Comparison of ENCODE assay signal across 21 cellular contexts in the genomic region with DNA sequence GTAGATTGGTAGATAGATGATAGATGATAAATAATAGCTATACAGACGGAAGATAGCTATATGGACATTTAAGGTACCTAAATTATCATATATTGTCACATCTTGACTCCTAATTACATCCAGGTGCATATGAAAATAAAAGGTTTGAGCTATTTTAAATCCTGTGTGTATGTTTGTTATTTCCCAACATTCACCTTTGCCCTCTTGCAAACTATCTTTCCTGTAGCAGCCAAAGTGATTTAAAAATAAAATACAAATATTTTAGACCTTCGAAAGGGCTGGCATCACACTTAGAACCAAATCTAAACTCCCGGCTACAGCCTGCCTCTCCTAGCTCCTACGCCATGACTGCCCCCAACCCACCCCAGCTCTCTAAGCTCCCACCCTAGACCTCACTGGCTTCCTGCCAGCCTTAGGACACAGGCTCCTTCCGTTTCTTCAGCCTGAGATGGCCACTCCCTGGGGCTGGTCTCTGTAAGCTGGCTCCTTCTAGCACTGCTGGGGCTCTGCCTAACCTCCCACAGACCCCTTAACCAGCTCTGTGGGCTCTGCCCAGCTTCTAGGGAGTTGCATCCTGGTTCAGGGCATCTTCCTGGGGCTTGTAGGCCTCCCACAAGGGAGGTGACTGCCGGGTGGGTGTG.
DNase-seq lines count a peak whose midpoint lies in the region; ATAC-seq and TF ChIP-seq lines count a peak whose summit lies in the region.
"Had no signal": no experiment of that assay in that cellular context is flagged by ENCODE, and none has a peak within 500 bp of the region (broad histone marks: within the 10 kb centered on the region; RNA-seq: fewer than 3 reads in every experiment).

No MANE protein-coding gene starts in this region.

- peak in 1 of 3 donors; percentile 52 for DNase-seq in right cardiac atrium
- DNase-seq in Right ventricle myocardium inferior (ENCODE audit: missing footprints): no peak
- DNase-seq in fibroblast of villous mesenchyme (ENCODE audit: low read depth): peak; percentile 83
- no peak for DNase-seq in sigmoid colon
- no peak for DNase-seq in DMS79 (lab: John Stamatoyannopoulos, UW)
- no peak for DNase-seq in NCI-H2171 (lab: John Stamatoyannopoulos, UW)
- no peak for DNase-seq in activated CD8-positive, alpha-beta T cell treated with anti-CD3 and anti-CD28 coated beads for 36 hours
- DNase-seq: activated CD4-positive, alpha-beta memory T cell treated with anti-CD3 and anti-CD28 coated beads, Interleukin-2, amount 10 ng/mL, durations not matched to agents 7 days and 5 days; activated naive CD4-positive, alpha-beta T cell treated with anti-CD3 and anti-CD28 coated beads for 36 hours; activated T-cell treated with anti-CD3 and anti-CD28 coated beads, Interleukin-2, amount 50 U/mL, for 24 hours; DMS 273 treated with DMSO at 0.1 percent for 48 hours; endodermal cell; GDM1; midbrain; NCI-H1417 treated with DMSO at 0.1 percent for 48 hours; OCI-M1; stimulated activated naive B cell treated with anti-CD40 and anti-IgM and Interleukin-4, amounts not matched to agents 10 μg/mL and 1 μg/mL and 100 μg/mL, for 72 hours had no signal

- H3K36me3 Mint-ChIP-seq in activated CD8-positive, alpha-beta T cell treated with anti-CD3 and anti-CD28 coated beads for 36 hours (ENCODE audit: low read depth): no peaks in the 10 kb centered on the region
- H3K36me3 Mint-ChIP-seq: CD14-positive monocyte had no signal

- TF ChIP-seq CTCF in fibroblast of villous mesenchyme (IDR thresholded peaks at IDR 0.05; ENCODE audit: insufficient read depth, low read depth, low read length): no peak
- TF ChIP-seq CTCF in sigmoid colon (IDR thresholded peaks at IDR 0.05): no peak
- no peak for TF ChIP-seq CTCF in activated CD8-positive, alpha-beta T cell treated with anti-CD3 and anti-CD28 coated beads for 36 hours (IDR thresholded peaks at IDR 0.05)

- peaks cover 3% of the 10 kb centered on the region for H3K27me3 Mint-ChIP-seq in activated CD8-positive, alpha-beta T cell treated with anti-CD3 and anti-CD28 coated beads for 36 hours
- H3K27me3 Mint-ChIP-seq: activated CD4-positive, alpha-beta memory T cell treated with anti-CD3 and anti-CD28 coated beads, Interleukin-2, amount 10 ng/mL, durations not matched to agents 7 days and 5 days had no signal

- CTCF ChIA-PET in activated CD8-positive, alpha-beta T cell treated with anti-CD3 and anti-CD28 coated beads for 36 hours (lab: Charles Lee): interaction anchor here (0.6 to 0.9 kb wide), 2 partner anchors 395 to 1056 kb away, joined by 3 read pairs; no protein-coding TSS in a partner anchor

- ATAC-seq in right cardiac atrium: peak; percentile 21 to 40
- ATAC-seq in Right ventricle myocardium inferior: no peak
- ATAC-seq in GM21526 (IDR thresholded peaks at IDR 0.05; ENCODE audit: low FRiP score, unreplicated experiment): no peak
- ATAC-seq in activated CD8-positive, alpha-beta T cell treated with anti-CD3 and anti-CD28 coated beads for 36 hours: no peak
- ATAC-seq: stimulated activated naive B cell treated with anti-CD40 and anti-IgM and Interleukin-4, amounts not matched to agents 10 μg/mL and 1 μg/mL and 100 μg/mL, for 72 hours; WTC11 had no signal

- no peak overlapping the region for H3K27ac ChIP-seq in right cardiac atrium (ENCODE audit: low read length)
- H3K27ac ChIP-seq in sigmoid colon: peak overlapping the region in 3 of 4 donors; percentile 36 to 47 (median 47)

- TF ChIP-seq EP300 in sigmoid colon (IDR thresholded peaks at IDR 0.05): no peak

- H3K27me3 ChIP-seq in right cardiac atrium (ENCODE audit: control insufficient read depth, insufficient read depth) (no peaks in the 10 kb centered on the region), sigmoid colon (no peaks in the 10 kb centered on the region)

- POLR2A ChIA-PET in activated CD8-positive, alpha-beta T cell treated with anti-CD3 and anti-CD28 coated beads for 36 hours (lab: Charles Lee): interaction anchor here (0.6 to 1.0 kb wide), 2 partner anchors 12 to 16 kb away, joined by 3 read pairs; no protein-coding TSS in a partner anchor

- WGBS in right cardiac atrium: 57% methylated on average over 6 of the region's 6 CpGs
- WGBS in sigmoid colon, 2 donors: 40 to 72% methylated on average over 6 of the region's 6 CpGs

- intact Hi-C loops in right cardiac atrium (cut with DNase I) (loop anchor here in 1 of 4 donors (10.0 kb wide), 1 partner anchor 479 kb away; the partner anchor contains the start of gene KLF6), Right ventricle myocardium inferior (cut with DNase I) (no loop called here), sigmoid colon (cut with DNase I) (loop anchor here (10.0 kb wide), 1 partner anchor 779 kb away; no protein-coding TSS in a partner anchor)
- intact Hi-C loops in activated CD8-positive, alpha-beta T cell treated with anti-CD3 and anti-CD28 coated beads for 36 hours (cut with micrococcal nuclease): no loop called here

- no peaks in the 10 kb centered on the region for H3K9me3 Mint-ChIP-seq in activated CD8-positive, alpha-beta T cell treated with anti-CD3 and anti-CD28 coated beads for 36 hours
- H3K9me3 Mint-ChIP-seq: activated CD4-positive, alpha-beta memory T cell treated with anti-CD3 and anti-CD28 coated beads, Interleukin-2, amount 10 ng/mL, durations not matched to agents 7 days and 5 days; activated naive CD4-positive, alpha-beta T cell treated with anti-CD3 and anti-CD28 coated beads for 36 hours; activated T-cell treated with anti-CD3 and anti-CD28 coated beads, Interleukin-2, amount 50 U/mL, for 24 hours; endodermal cell; T-helper 1 cell treated with Interleukin-12 subunit alpha and Interleukin-12 subunit beta and Interleukin-4 antibody, amounts not matched to agents 30 μg/mL and 1 μg/mL, for 36 hours had no signal

- peaks cover 15% of the 10 kb centered on the region for H3K4me1 ChIP-seq in right cardiac atrium (ENCODE audit: control insufficient read depth, insufficient read depth, low read length)
- H3K4me1 ChIP-seq in sigmoid colon: peaks cover 0 to 58% (median 50%) of the 10 kb centered on the region in 4 donors

- peaks cover 6% of the 10 kb centered on the region for H3K4me1 Mint-ChIP-seq in activated CD8-positive, alpha-beta T cell treated with anti-CD3 and anti-CD28 coated beads for 36 hours (ENCODE audit: low read depth)
- H3K4me1 Mint-ChIP-seq: endodermal cell, WTC11 had no signal

- H3K4me3 ChIP-seq in right cardiac atrium (ENCODE audit: low read length): no peak overlapping the region
- no peak overlapping the region for H3K4me3 ChIP-seq in fibroblast of villous mesenchyme (ENCODE audit: low read depth, low read length)
- no peak overlapping the region for H3K4me3 ChIP-seq in sigmoid colon

- H3K4me3 Mint-ChIP-seq in activated CD8-positive, alpha-beta T cell treated with anti-CD3 and anti-CD28 coated beads for 36 hours: no peak overlapping the region
- H3K4me3 Mint-ChIP-seq: activated CD4-positive, alpha-beta memory T cell treated with anti-CD3 and anti-CD28 coated beads, Interleukin-2, amount 10 ng/mL, durations not matched to agents 7 days and 5 days; activated naive CD4-positive, alpha-beta T cell treated with anti-CD3 and anti-CD28 coated beads for 36 hours; activated T-cell treated with anti-CD3 and anti-CD28 coated beads, Interleukin-2, amount 50 U/mL, for 24 hours; CD14-positive monocyte; endodermal cell; stimulated activated naive B cell treated with anti-CD40 and anti-IgM and Interleukin-4, amounts not matched to agents 10 μg/mL and 1 μg/mL and 100 μg/mL, for 72 hours; T-helper 1 cell treated with Interleukin-12 subunit alpha and Interleukin-12 subunit beta and Interleukin-4 antibody, amounts not matched to agents 30 μg/mL and 1 μg/mL, for 36 hours; WTC11 had no signal

- no peaks in the 10 kb centered on the region for H3K36me3 ChIP-seq in sigmoid colon

- no peak overlapping the region for H3K27ac Mint-ChIP-seq in activated CD8-positive, alpha-beta T cell treated with anti-CD3 and anti-CD28 coated beads for 36 hours
- H3K27ac Mint-ChIP-seq: activated CD4-positive, alpha-beta memory T cell treated with anti-CD3 and anti-CD28 coated beads, Interleukin-2, amount 10 ng/mL, durations not matched to agents 7 days and 5 days; activated naive CD4-positive, alpha-beta T cell treated with anti-CD3 and anti-CD28 coated beads for 36 hours; activated T-cell treated with anti-CD3 and anti-CD28 coated beads, Interleukin-2, amount 50 U/mL, for 24 hours; endodermal cell; stimulated activated naive B cell treated with anti-CD40 and anti-IgM and Interleukin-4, amounts not matched to agents 10 μg/mL and 1 μg/mL and 100 μg/mL, for 72 hours; T-helper 1 cell treated with Interleukin-12 subunit alpha and Interleukin-12 subunit beta and Interleukin-4 antibody, amounts not matched to agents 30 μg/mL and 1 μg/mL, for 36 hours; WTC11 had no signal

- H3K9me3 ChIP-seq in right cardiac atrium (ENCODE audit: control insufficient read depth, low read length) (no peaks in the 10 kb centered on the region), sigmoid colon (no peaks in the 10 kb centered on the region)

- no peak for TF ChIP-seq POLR2A in sigmoid colon (IDR thresholded peaks at IDR 0.05)

Comparison
In these comparisons a context has a peak if more than half of its experiments do, and no peak if none do; other contexts are left out.
1. ATAC-seq: peak in right cardiac atrium (2 of 2); none in Right ventricle myocardium inferior (single experiment), GM21526 (single experiment) and activated CD8-positive, alpha-beta T cell treated with anti-CD3 and anti-CD28 coated beads for 36 hours (single experiment).